ENCODE assay signal across 20 cellular contexts in the genomic region with DNA sequence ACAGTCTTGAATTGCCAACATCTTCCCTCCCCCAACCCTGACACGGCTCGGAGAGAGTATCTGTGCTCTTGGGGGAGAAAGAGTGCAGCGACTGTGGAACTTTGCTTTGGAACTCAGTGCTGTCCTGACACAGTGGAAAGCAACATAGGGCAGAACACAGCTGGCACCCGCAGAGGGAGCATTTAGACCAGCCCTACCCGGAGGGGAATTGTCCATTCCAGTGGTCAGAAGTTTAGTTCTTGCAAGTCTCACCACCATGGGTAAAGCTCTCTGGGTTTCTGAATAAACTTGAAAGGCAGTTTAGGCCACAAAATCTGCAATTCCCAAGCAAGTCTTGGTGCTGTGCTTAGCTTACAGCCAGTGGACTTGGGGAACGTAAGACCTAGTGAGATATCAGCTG. TPM values are rescaled to one million over a fixed set of nuclear protein-coding genes. Genes with fewer than 3 reads are reported as not detected.
DNase-seq lines count a peak whose midpoint lies in the region; ATAC-seq and TF ChIP-seq lines count a peak whose summit lies in the region.
"Had no signal": no experiment of that assay in that cellular context is flagged by ENCODE, and none has a peak within 500 bp of the region (broad histone marks: within the 10 kb centered on the region; RNA-seq: fewer than 3 reads in every experiment).

No MANE protein-coding gene starts in this region.

- no peak overlapping the region for H3K4me3 Mint-ChIP-seq in CD14-positive monocyte
- no peak overlapping the region for H3K4me3 Mint-ChIP-seq in dendritic cell treated with granulocyte-macrophage colony-stimulating factor and Interleukin-4, amounts not matched to agents 40 ng/mL and 50 ng/mL, for 4 days
- H3K4me3 Mint-ChIP-seq: CD4-positive, alpha-beta T cell; CD8-positive, alpha-beta T cell had no signal

- TF ChIP-seq CTCF in CD14-positive monocyte (IDR thresholded peaks at IDR 0.05) = no peak
- no peak for TF ChIP-seq CTCF in gastrocnemius medialis (IDR thresholded peaks at IDR 0.05 in 4 of 5, conservative IDR thresholded peaks at IDR 0.05 in 1 of 5)

- H3K4me1 ChIP-seq in aorta (ENCODE audit: control insufficient read depth in 1 of 2, insufficient read depth in 2 of 2, low read length in 2 of 2) (no peaks in the 10 kb centered on the region), gastrocnemius medialis (no peaks in the 10 kb centered on the region)
- H3K4me1 ChIP-seq: A549, BE2C, BLaER1, Caco-2 had no signal

- peaks cover 2% of the 10 kb centered on the region for H3K9me3 ChIP-seq in aorta (ENCODE audit: control insufficient read depth, low read length)
- no peaks in the 10 kb centered on the region for H3K9me3 ChIP-seq in gastrocnemius medialis
- H3K9me3 ChIP-seq: A549, BLaER1 had no signal

- H3K4me1 Mint-ChIP-seq in CD14-positive monocyte = peaks cover 48% of the 10 kb centered on the region
- peaks cover 80% of the 10 kb centered on the region for H3K4me1 Mint-ChIP-seq in dendritic cell treated with granulocyte-macrophage colony-stimulating factor and Interleukin-4, amounts not matched to agents 40 ng/mL and 50 ng/mL, for 4 days (ENCODE audit: low read depth)

- peak; percentile 22 for ATAC-seq in aorta (ENCODE audit: low FRiP score)
- no peak for ATAC-seq in gastrocnemius medialis
- ATAC-seq: A549; CD8-positive, alpha-beta T cell; GM12878 had no signal

- no peak for TF ChIP-seq POLR2A in gastrocnemius medialis (IDR thresholded peaks at IDR 0.05)

- peaks cover 2 to 7% (median 5%) of the 10 kb centered on the region in 7 donors for H3K9me3 Mint-ChIP-seq in CD14-positive monocyte
- H3K9me3 Mint-ChIP-seq in dendritic cell treated with granulocyte-macrophage colony-stimulating factor and Interleukin-4, amounts not matched to agents 40 ng/mL and 50 ng/mL, for 4 days = peaks cover 8% of the 10 kb centered on the region
- H3K9me3 Mint-ChIP-seq: CD8-positive, alpha-beta T cell had no signal

- intact Hi-C loops in CD14-positive monocyte (cut with micrococcal nuclease) (no loop called here), aorta (cut with DNase I) (no loop called here), gastrocnemius medialis (cut with DNase I; ENCODE audit: low total_unique reads) (no loop called here)
- intact Hi-C loops in dendritic cell treated with granulocyte-macrophage colony-stimulating factor and Interleukin-4, amounts not matched to agents 40 ng/mL and 50 ng/mL, for 4 days (cut with micrococcal nuclease) = no loop called here

- H3K27me3 Mint-ChIP-seq in CD14-positive monocyte (ENCODE audit: low read depth in 3 of 3) = no peaks in the 10 kb centered on the region
- no peaks in the 10 kb centered on the region for H3K27me3 Mint-ChIP-seq in dendritic cell treated with granulocyte-macrophage colony-stimulating factor and Interleukin-4, amounts not matched to agents 40 ng/mL and 50 ng/mL, for 4 days
- H3K27me3 Mint-ChIP-seq: CD4-positive, alpha-beta T cell had no signal

- in situ Hi-C loops in gastrocnemius medialis (cut with MboI; ENCODE audit: low sequenced_read_pairs in 4 of 4) = no loop called here

- H3K36me3 ChIP-seq in aorta (ENCODE audit: control insufficient read depth in 1 of 2, insufficient read depth in 2 of 2, low read length in 1 of 2) (no peaks in the 10 kb centered on the region), gastrocnemius medialis (no peaks in the 10 kb centered on the region)
- H3K36me3 ChIP-seq: BE2C, BLaER1 had no signal

- H3K4me3 ChIP-seq in aorta (ENCODE audit: low read length in 2 of 2) (no peak overlapping the region), gastrocnemius medialis (no peak overlapping the region)
- H3K4me3 ChIP-seq: A549, BLaER1, GM12878 had no signal

- H3K27ac ChIP-seq in aorta (ENCODE audit: low read depth in 1 of 2, low read length in 2 of 2) (no peak overlapping the region), gastrocnemius medialis (no peak overlapping the region)
- H3K27ac ChIP-seq: 22Rv1, A549, BLaER1 had no signal

- H3K27ac Mint-ChIP-seq in CD14-positive monocyte = peak overlapping the region in 4 of 7 donors; percentile 32 to 76 (median 50)
- H3K27ac Mint-ChIP-seq in dendritic cell treated with granulocyte-macrophage colony-stimulating factor and Interleukin-4, amounts not matched to agents 40 ng/mL and 50 ng/mL, for 4 days = peak overlapping the region; percentile 1
- H3K27ac Mint-ChIP-seq: CD4-positive, alpha-beta T cell; CD8-positive, alpha-beta T cell had no signal

- WGBS in aorta, 2 donors = 90 to 91% methylated on average over 6 of the region's 6 CpGs

- H3K36me3 Mint-ChIP-seq in CD14-positive monocyte = peaks cover 16 to 29% of the 10 kb centered on the region in 2 donors
- peaks cover 74% of the 10 kb centered on the region for H3K36me3 Mint-ChIP-seq in dendritic cell treated with granulocyte-macrophage colony-stimulating factor and Interleukin-4, amounts not matched to agents 40 ng/mL and 50 ng/mL, for 4 days (ENCODE audit: low read depth)
- H3K36me3 Mint-ChIP-seq: CD8-positive, alpha-beta T cell had no signal

- H3K27me3 ChIP-seq in aorta (ENCODE audit: control insufficient read depth in 1 of 2, insufficient read depth in 2 of 2, low read length in 1 of 2) = no peaks in the 10 kb centered on the region
- no peaks in the 10 kb centered on the region for H3K27me3 ChIP-seq in gastrocnemius medialis
- H3K27me3 ChIP-seq: BE2C, BLaER1 had no signal

- no peak for DNase-seq in CD14-positive monocyte (ENCODE audit: low spot score)
- DNase-seq in M059J (ENCODE audit: low read depth) = peak; percentile 15
- no peak for DNase-seq in aorta
- DNase-seq in NCI-H446 (lab: John Stamatoyannopoulos, UW) = no peak
- no peak for DNase-seq in AG20443 (ENCODE audit: low spot score)
- DNase-seq in gastrocnemius medialis = no peak
- DNase-seq: BE2C; C1 segment of cervical spinal cord; Caco-2; Calu3; CD4-positive, alpha-beta T cell; CD8-positive, alpha-beta T cell; DMS79 treated with DMSO at 0.1 percent for 48 hours; GDM1 had no signal

RNA-seq across cellular contexts. Expression of a gene that starts 34.9 kb away (rescaled TPM):
- 10 to 100 TPM; 13.3 to 17.4 TPM for polyA plus RNA-seq in CD14-positive monocyte
- 0.02 and 0.32 TPM in 2 replicates for total RNA-seq in M059J (2014; rRNA removed; shearing (Covaris generic))
- total RNA-seq in aorta = 10 to 100 TPM in 1 of 2 donors, 1 to 10 TPM in 1; 7.4 to 12.4 TPM
- polyA plus RNA-seq in aorta = 1 to 10 TPM; 1.0 to 4.8 TPM
- total RNA-seq in gastrocnemius medialis = under 1 TPM; 0.17 to 0.91 (median 0.72) TPM
- total RNA-seq: Calu3; CD4-positive, alpha-beta T cell; CD8-positive, alpha-beta T cell; G401 had no signal
